Comparison of ENCODE assay signal across 21 cellular contexts in the genomic region with DNA sequence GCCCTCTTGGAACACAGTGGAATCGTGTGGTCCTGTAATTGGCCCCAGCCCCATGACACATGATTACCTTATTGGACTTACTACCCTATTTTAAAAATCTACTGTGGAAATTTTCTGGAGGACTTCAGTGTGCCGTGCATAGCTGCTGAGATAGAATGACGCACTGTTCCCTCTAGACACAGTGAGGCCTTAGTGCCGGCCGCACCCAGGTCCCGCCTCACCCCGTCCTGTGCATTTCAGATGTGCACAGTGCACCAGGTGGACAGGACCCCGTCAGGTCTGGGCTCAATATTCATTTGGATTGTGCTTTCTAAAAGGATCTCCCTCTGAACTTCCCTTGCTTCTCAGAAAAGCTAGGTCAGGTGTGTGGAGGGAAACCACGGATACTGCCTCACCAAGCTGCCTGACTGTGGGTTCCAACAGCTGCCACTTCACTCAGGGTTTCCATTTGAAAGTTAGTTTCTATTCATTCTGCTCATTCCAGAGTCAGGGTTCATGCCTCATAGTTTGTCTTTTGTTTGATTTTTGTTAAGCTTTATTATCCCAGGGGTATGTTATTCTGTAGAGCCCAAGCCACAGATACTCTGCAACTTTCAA.
"Had no signal": no experiment of that assay in that cellular context is flagged by ENCODE, and none has a peak within 500 bp of the region (broad histone marks: within the 10 kb centered on the region; RNA-seq: fewer than 3 reads in every experiment).

No MANE protein-coding gene starts in this region.

- H3K27me3 Mint-ChIP-seq: activated T-helper 17 cell treated with anti-CD3 and anti-CD28 coated beads, Interleukin-2, amount 50 U/mL, for 72 hours; dendritic cell treated with granulocyte-macrophage colony-stimulating factor and Interleukin-4, amounts not matched to agents 40 ng/mL and 50 ng/mL, for 4 days had no signal

- H3K27ac ChIP-seq: breast epithelium, neutrophil, parathyroid adenoma, tibial nerve, vagina had no signal

- H3K4me1 ChIP-seq: breast epithelium, parathyroid adenoma, tibial nerve, vagina had no signal

- DNase-seq: activated CD4-positive, alpha-beta T cell treated with anti-CD3 and anti-CD28 coated beads, Interleukin-2, amount 50 U/mL, for 48 hours; activated naive CD4-positive, alpha-beta T cell; aorta; effector CD8-positive, alpha-beta T cell; hippocampal formation; natural killer cell; SK-N-SH; stimulated activated CD4-positive, alpha-beta T cell treated with anti-CD3 and anti-CD28 coated beads, Interleukin-1b, Interleukin-23, amount 100 ng/mL, for 48 hours; stimulated activated CD8-positive, alpha-beta memory T cell treated with anti-CD3 and anti-CD28 coated beads, Interleukin-4, amount 100 ng/mL, for 48 hours; stimulated activated naive CD4-positive, alpha-beta T cell; substantia nigra had no signal

- H3K36me3 Mint-ChIP-seq: natural killer cell had no signal

- H3K4me3 ChIP-seq: breast epithelium, tibial nerve, vagina had no signal

- H3K27me3 ChIP-seq: breast epithelium, neutrophil, tibial nerve, vagina had no signal

- H3K4me1 Mint-ChIP-seq: activated T-helper 17 cell treated with anti-CD3 and anti-CD28 coated beads, Interleukin-2, amount 50 U/mL, for 72 hours had no signal

- H3K27ac Mint-ChIP-seq: activated T-helper 17 cell treated with anti-CD3 and anti-CD28 coated beads, Interleukin-2, amount 50 U/mL, for 72 hours; dendritic cell treated with granulocyte-macrophage colony-stimulating factor and Interleukin-4, amounts not matched to agents 40 ng/mL and 50 ng/mL, for 4 days; natural killer cell; T-helper 2 cell treated with Interferon-gamma antibody and Interleukin-4, amounts not matched to agents 5 μg/mL and 100 μg/mL, for 36 hours had no signal

- H3K9me3 Mint-ChIP-seq: activated T-helper 17 cell treated with anti-CD3 and anti-CD28 coated beads, Interleukin-2, amount 50 U/mL, for 72 hours; dendritic cell treated with granulocyte-macrophage colony-stimulating factor and Interleukin-4, amounts not matched to agents 40 ng/mL and 50 ng/mL, for 4 days; natural killer cell; T-helper 2 cell treated with Interferon-gamma antibody and Interleukin-4, amounts not matched to agents 5 μg/mL and 100 μg/mL, for 36 hours had no signal

- H3K9me3 ChIP-seq: breast epithelium, neutrophil, SK-N-SH, tibial nerve, vagina had no signal

- H3K36me3 ChIP-seq: breast epithelium, neutrophil, vagina had no signal

- ATAC-seq: activated T-helper 17 cell treated with anti-CD3 and anti-CD28 coated beads, Interleukin-2, amount 50 U/mL, for 72 hours; esophagus mucosa; left lobe of liver; natural killer cell had no signal

- H3K4me3 Mint-ChIP-seq: activated T-helper 17 cell treated with anti-CD3 and anti-CD28 coated beads, Interleukin-2, amount 50 U/mL, for 72 hours; dendritic cell treated with granulocyte-macrophage colony-stimulating factor and Interleukin-4, amounts not matched to agents 40 ng/mL and 50 ng/mL, for 4 days; natural killer cell; T-helper 2 cell treated with Interferon-gamma antibody and Interleukin-4, amounts not matched to agents 5 μg/mL and 100 μg/mL, for 36 hours had no signal
